9 cellular contexts compared by ENCODE assay signal in the genomic region with DNA sequence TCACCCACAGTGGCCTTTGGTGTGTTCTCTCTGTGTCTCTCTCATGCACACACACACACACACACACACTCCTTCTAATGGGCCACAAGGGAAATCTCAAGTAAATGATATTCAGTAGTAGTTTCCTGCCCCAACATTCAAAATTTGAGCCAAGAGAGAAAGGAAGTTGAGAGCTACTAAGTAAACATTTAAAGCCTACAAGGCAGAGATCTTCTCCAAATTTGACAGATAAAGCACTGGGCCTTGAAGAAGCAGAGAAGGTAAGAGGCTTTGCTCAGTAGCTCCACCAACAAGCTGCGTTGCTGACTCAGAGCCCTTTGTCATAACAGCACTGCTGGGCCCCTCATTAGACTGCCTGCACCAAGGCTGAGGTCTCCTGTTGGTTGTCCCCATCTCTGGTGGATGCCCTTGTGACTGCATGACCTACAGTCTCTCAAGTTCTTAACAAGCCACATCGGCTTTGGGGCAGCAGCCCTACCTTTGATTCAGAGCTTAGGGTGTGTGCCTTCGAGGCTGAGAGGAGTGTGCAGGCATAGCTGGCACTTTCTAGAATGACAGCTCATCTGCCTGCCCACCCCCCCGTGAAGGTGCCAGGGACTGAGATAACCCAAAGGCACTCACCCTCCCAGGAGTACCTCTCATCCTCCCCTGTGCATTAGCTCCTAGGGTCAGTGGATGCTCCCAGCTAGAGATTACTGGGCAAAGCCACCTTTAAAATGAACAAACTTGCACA. TPM values are rescaled to one million over a fixed set of nuclear protein-coding genes. Genes with fewer than 3 reads are reported as not detected.
DNase-seq lines count a peak whose midpoint lies in the region; ATAC-seq and TF ChIP-seq lines count a peak whose summit lies in the region.
"Had no signal": no experiment of that assay in that cellular context is flagged by ENCODE, and none has a peak within 500 bp of the region (broad histone marks: within the 10 kb centered on the region; RNA-seq: fewer than 3 reads in every experiment).

No MANE protein-coding gene starts in this region.

- no CpG with 5 or more reads among the region's 4 CpGs for WGBS in gastroesophageal sphincter (ENCODE audit: low coverage in 1 of 2), 2 donors

- H3K36me3 ChIP-seq in gastroesophageal sphincter, result no peaks in the 10 kb centered on the region

- H3K27ac ChIP-seq in gastroesophageal sphincter, result no peak overlapping the region
- H3K27ac ChIP-seq: C4-2B had no signal

- H3K36me3 Mint-ChIP-seq in T-helper 2 cell treated with Interferon-gamma antibody and Interleukin-4, amounts not matched to agents 5 μg/mL and 100 μg/mL, for 36 hours (ENCODE audit: low read depth), result peaks cover 3% of the 10 kb centered on the region

- no peak overlapping the region for H3K4me3 Mint-ChIP-seq in T-helper 2 cell treated with Interferon-gamma antibody and Interleukin-4, amounts not matched to agents 5 μg/mL and 100 μg/mL, for 36 hours

- DNase-seq in activated T-cell treated with anti-CD3 and anti-CD28 coated beads for 48 hours (ENCODE audit: low read depth), result peak; percentile 12
- DNase-seq in activated T-cell treated with anti-CD3 and anti-CD28 coated beads, Interleukin-2, amount 50 U/mL, for 1 hour, result no peak
- peak; percentile 17 for DNase-seq in T-helper 2 cell treated with Interferon-gamma antibody and Interleukin-4, amounts not matched to agents 5 μg/mL and 100 μg/mL, for 36 hours (ENCODE audit: low spot score)
- peak; percentile 18 for DNase-seq in stimulated activated CD4-positive, alpha-beta T cell treated with anti-CD3 and anti-CD28 coated beads, Interleukin-4, amount 100 ng/mL, for 24 hours
- DNase-seq in HT-29 (ENCODE audit: low spot score), result no peak
- DNase-seq in iPS-NIHi11 (ENCODE audit: low spot score), result no peak

- no peaks in the 10 kb centered on the region for H3K27me3 ChIP-seq in gastroesophageal sphincter

- no peaks in the 10 kb centered on the region for H3K27me3 Mint-ChIP-seq in T-helper 2 cell treated with Interferon-gamma antibody and Interleukin-4, amounts not matched to agents 5 μg/mL and 100 μg/mL, for 36 hours (ENCODE audit: low read depth)

- H3K4me3 ChIP-seq in gastroesophageal sphincter, result no peak overlapping the region

- no peak for TF ChIP-seq EP300 in gastroesophageal sphincter (IDR thresholded peaks at IDR 0.05)

- peaks cover 11% of the 10 kb centered on the region for H3K4me1 Mint-ChIP-seq in T-helper 2 cell treated with Interferon-gamma antibody and Interleukin-4, amounts not matched to agents 5 μg/mL and 100 μg/mL, for 36 hours (ENCODE audit: low read depth)

- H3K9me3 ChIP-seq in gastroesophageal sphincter, result no peaks in the 10 kb centered on the region

- TF ChIP-seq POLR2A in gastroesophageal sphincter (IDR thresholded peaks at IDR 0.05), result no peak

- peaks cover 3% of the 10 kb centered on the region for H3K9me3 Mint-ChIP-seq in T-helper 2 cell treated with Interferon-gamma antibody and Interleukin-4, amounts not matched to agents 5 μg/mL and 100 μg/mL, for 36 hours

- peak overlapping the region; percentile 54 for H3K27ac Mint-ChIP-seq in T-helper 2 cell treated with Interferon-gamma antibody and Interleukin-4, amounts not matched to agents 5 μg/mL and 100 μg/mL, for 36 hours

- ATAC-seq in HG02759 (IDR thresholded peaks at IDR 0.05; ENCODE audit: unreplicated experiment), result peak; percentile 66
- ATAC-seq in gastroesophageal sphincter, result no peak

- TF ChIP-seq CTCF in gastroesophageal sphincter (IDR thresholded peaks at IDR 0.05), result no peak

- H3K4me1 ChIP-seq in gastroesophageal sphincter, result peaks cover 0 to 5% (median 2%) of the 10 kb centered on the region in 3 donors

RNA-seq across cellular contexts. Expression of a gene that starts 32.3 kb away (rescaled TPM):
- under 1 TPM; 0.07 to 0.47 (median 0.21) TPM for total RNA-seq in gastroesophageal sphincter
- 1.0 and 1.2 TPM in 2 replicates for total RNA-seq in HT-29 (2014; rRNA removed; shearing (Covaris generic))

Comparison
In these comparisons a context has a peak if more than half of its experiments do, and no peak if none do; other contexts are left out.
1. DNase-seq: peak in activated T-cell treated with anti-CD3 and anti-CD28 coated beads for 48 hours (single experiment), T-helper 2 cell treated with Interferon-gamma antibody and Interleukin-4, amounts not matched to agents 5 μg/mL and 100 μg/mL, for 36 hours (single experiment) and stimulated activated CD4-positive, alpha-beta T cell treated with anti-CD3 and anti-CD28 coated beads, Interleukin-4, amount 100 ng/mL, for 24 hours (single experiment); none in activated T-cell treated with anti-CD3 and anti-CD28 coated beads, Interleukin-2, amount 50 U/mL, for 1 hour (single experiment), HT-29 (single experiment) and iPS-NIHi11 (single experiment).